Comparison of ENCODE assay signal across 8 cellular contexts in genomic region chr19:19192910-19193423, GRCh38. TPM values are rescaled to one million over a fixed set of nuclear protein-coding genes. Genes with fewer than 3 reads are reported as not detected.
A peak's percentile ranks its signal among the peaks of the same experiment; 100 is the strongest.
DNase-seq lines count a peak whose midpoint lies in the region; ATAC-seq, FAIRE-seq and TF ChIP-seq lines count a peak whose summit lies in the region.

No MANE protein-coding gene starts in this region.

- H4K20me1 ChIP-seq in PC-3 (ENCODE audit: low read length) = no peaks in the 10 kb centered on the region

- TSS peak; percentile 86 for BruUV-seq in PC-3 (replicated peaks; lab: Mats Ljungman, UMichigan)

- no peak overlapping the region for H3K27ac ChIP-seq in PC-3 (ENCODE audit: low read length)
- peak overlapping the region; percentile 24 to 100 (median 99) for H3K27ac ChIP-seq in pancreas

- H3K9me2 ChIP-seq in PC-3 (replicated peaks; ENCODE audit: low read length) = no peaks in the 10 kb centered on the region

- H3K4me2 ChIP-seq in PC-3 (ENCODE audit: low read length) = peak overlapping the region; percentile 99

- H2AFZ ChIP-seq in PC-3 (ENCODE audit: low read length) = peak overlapping the region; percentile 96

- ATAC-seq in GM18907 (IDR thresholded peaks at IDR 0.05; ENCODE audit: unreplicated experiment) = peak; percentile 5
- peak; percentile 4 for ATAC-seq in PC-3
- no peak for ATAC-seq in pancreas
- ATAC-seq in GM21528 (IDR thresholded peaks at IDR 0.05; ENCODE audit: low FRiP score, unreplicated experiment) = no peak

- no peaks in the 10 kb centered on the region for H3F3A ChIP-seq in PC-3 (ENCODE audit: low read length, unreplicated experiment)

- no peaks in the 10 kb centered on the region for H3K27me3 ChIP-seq in PC-3 (ENCODE audit: low read length)
- no peaks in the 10 kb centered on the region for H3K27me3 ChIP-seq in pancreas

- intact Hi-C loops in PC-3 (cut with micrococcal nuclease) (loop anchor here (1.0 kb wide), 1 partner anchor 10 kb away; the partner anchor contains the start of gene NR2C2AP), pancreas (cut with DNase I) (no loop called here), posterior vena cava (cut with DNase I) (no loop called here)

- FAIRE-seq in pancreas (lab: Jason Lieb, UNC) = no peak

- H3K9me3 ChIP-seq in PC-3 (ENCODE audit: low read length) = no peaks in the 10 kb centered on the region
- no peaks in the 10 kb centered on the region for H3K9me3 ChIP-seq in pancreas

- POLR2A ChIA-PET in PC-3 (lab: Charles Lee; ENCODE audit: unreplicated experiment) = no interaction called here

- H3K79me2 ChIP-seq in PC-3 (ENCODE audit: low read length) = peaks cover 48% of the 10 kb centered on the region

- peaks cover 3% of the 10 kb centered on the region; the same call in 1 of the 2 replicates for H3K4me1 ChIP-seq in PC-3 (ENCODE audit: insufficient read depth, low read length)
- H3K4me1 ChIP-seq in pancreas = peaks cover 11 to 20% (median 18%) of the 10 kb centered on the region in 3 donors

- H3K9ac ChIP-seq in PC-3 (ENCODE audit: low read length) = peak overlapping the region; percentile 98

- CTCF ChIA-PET in PC-3 (lab: Charles Lee) = interaction anchor here (0.6 kb wide), 1 partner anchor 25 kb away, joined by 9 read pairs; no protein-coding TSS in a partner anchor

- 0 to 1% methylated on average over 22 of the region's 22 CpGs for WGBS in pancreas, 2 donors

- H3K36me3 ChIP-seq in PC-3 (ENCODE audit: low read depth, low read length) = peaks cover 6% of the 10 kb centered on the region; the same call in 1 of the 2 replicates
- H3K36me3 ChIP-seq in pancreas = no peaks in the 10 kb centered on the region

- no peak for TF ChIP-seq CTCF in PC-3 (conservative IDR thresholded peaks at IDR 0.05; ENCODE audit: low read depth, low read length)
- TF ChIP-seq CTCF in epithelial cell of esophagus (IDR thresholded peaks at IDR 0.05; ENCODE audit: insufficient read depth, low read depth, low read length, missing control alignments) = no peak
- no peak for TF ChIP-seq CTCF in pancreas (IDR thresholded peaks at IDR 0.05)

- DNase-seq in PC-3 = no peak
- no peak for DNase-seq in epithelial cell of esophagus (ENCODE audit: low read depth)
- no peak for DNase-seq in pancreas
- no peak for DNase-seq in 8988T
- no peak for DNase-seq in posterior vena cava (ENCODE audit: low spot score)
- no peak for DNase-seq in HCEC 1CT

- H3K4me3 ChIP-seq in PC-3 (ENCODE audit: low read length) = peak overlapping the region; percentile 98
- peak overlapping the region; percentile 98 for H3K4me3 ChIP-seq in epithelial cell of esophagus (ENCODE audit: low read length)
- peak overlapping the region; percentile 48 to 93 (median 80) for H3K4me3 ChIP-seq in pancreas

RNA-seq across cellular contexts. Expression of gene RFXANK, which starts 0.9 kb away (rescaled TPM):
- total RNA-seq in PC-3 (2014; rRNA removed) = 88.5 and 104 TPM in 2 replicates
- 10 to 100 TPM; 21.0 to 40.4 (median 30.8) TPM for total RNA-seq in pancreas
- 100 to 1,000 TPM in 1 of 2 donors, 10 to 100 TPM in 1; 83.1 to 111 TPM for polyA plus RNA-seq in pancreas
- total RNA-seq in posterior vena cava = 10 to 100 TPM; 32.8 to 36.6 TPM

RNA-seq across cellular contexts. Expression of gene BORCS8, which starts 1.0 kb away (rescaled TPM):
- 21.9 and 33.1 TPM in 2 replicates for total RNA-seq in PC-3 (2014; rRNA removed)
- 10 to 100 TPM in 4 of 6 donors, 1 to 10 TPM in 2; 7.2 to 13.7 (median 10.3) TPM for total RNA-seq in pancreas
- polyA plus RNA-seq in pancreas = 10 to 100 TPM; 25.9 to 28.9 TPM
- total RNA-seq in posterior vena cava = 10 to 100 TPM; 16.2 to 19.4 TPM

RNA-seq across cellular contexts. Expression of gene NR2C2AP, which starts 10.2 kb away (rescaled TPM):
- total RNA-seq in PC-3 (2014; rRNA removed) (39.3 and 47.0 TPM in 2 replicates), pancreas (1 to 10 TPM; 6.8 to 9.8 (median 8.3) TPM), posterior vena cava (10 to 100 TPM in 1 of 2 donors, 1 to 10 TPM in 1; 9.3 to 14.8 TPM)
- 10 to 100 TPM; 15.7 to 19.1 TPM for polyA plus RNA-seq in pancreas

RNA-seq across cellular contexts. Expression of gene NCAN, which starts 18.8 kb away (rescaled TPM):
- total RNA-seq in PC-3 (2014; rRNA removed) (0.15 TPM in 1 of 2 replicates, not detected in the other), pancreas (under 1 TPM in 3 of 6 donors, not detected in 3; 0.04 to 0.13 (median 0.06) TPM), posterior vena cava (not detected)
- under 1 TPM; 0.04 to 0.12 TPM for polyA plus RNA-seq in pancreas

RNA-seq across cellular contexts. Expression of gene MEF2B, which starts 22.9 kb away (rescaled TPM):
- total RNA-seq in PC-3 (2014; rRNA removed) (0.22 and 0.29 TPM in 2 replicates), pancreas (1 to 10 TPM in 2 of 6 donors, under 1 TPM in 4; 0.34 to 1.5 (median 0.89) TPM), posterior vena cava (1 to 10 TPM in 1 of 2 donors, under 1 TPM in 1; 0.76 to 1.3 TPM)
- 1 to 10 TPM; 1.7 to 2.8 TPM for polyA plus RNA-seq in pancreas

Comparison
In these comparisons a context has a peak if more than half of its experiments do, and no peak if none do; other contexts are left out.
1. ATAC-seq: peak in GM18907 (single experiment) and PC-3 (single experiment); none in pancreas (0 of 4) and GM21528 (single experiment).
2. Peak in every context shown above with its lines, with median percentiles within 50 percentile points of each other: H3K4me3 ChIP-seq.